In the genomic region with DNA sequence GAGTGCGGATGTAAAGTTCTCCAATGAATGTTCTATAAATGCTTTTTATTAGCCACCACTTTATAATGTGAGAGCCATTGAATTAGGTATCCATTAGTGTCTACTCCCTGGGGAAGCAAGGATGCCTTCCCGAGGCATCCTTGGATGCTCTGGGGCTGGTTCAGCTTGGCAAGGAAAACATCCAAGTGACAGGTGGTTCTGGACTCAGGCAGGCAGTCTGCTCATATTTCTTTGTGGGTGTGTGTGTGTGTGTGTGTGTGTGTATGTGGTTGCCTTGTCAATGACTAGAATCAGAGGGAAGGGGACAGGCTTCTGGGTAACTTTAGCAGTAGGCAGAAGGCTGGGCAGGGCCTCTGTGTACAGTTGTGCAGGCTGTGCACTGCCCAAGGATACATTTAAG, we compare ENCODE assay signal across 25 cellular contexts.
"Had no signal": no experiment of that assay in that cellular context is flagged by ENCODE, and none has a peak within 500 bp of the region (broad histone marks: within the 10 kb centered on the region; RNA-seq: fewer than 3 reads in every experiment).

No MANE protein-coding gene starts in this region.

- DNase-seq: activated CD4-positive, alpha-beta T cell treated with anti-CD3 and anti-CD28 coated beads for 4 hours; activated CD8-positive, alpha-beta memory T cell treated with anti-CD3 and anti-CD28 coated beads, Interleukin-2, amount 50 U/mL, for 4 hours; activated CD8-positive, alpha-beta T cell treated with anti-CD3 and anti-CD28 coated beads for 36 hours; activated gamma-delta T cell treated with Interleukin-2 at 50 U/mL for 16 hours; activated naive CD4-positive, alpha-beta T cell treated with anti-CD3 and anti-CD28 coated beads, Interleukin-2, amount 10 ng/mL, durations not matched to agents 7 days and 5 days; activated naive CD8-positive, alpha-beta T cell treated with anti-CD3 and anti-CD28 coated beads, Interleukin-2, amount 10 ng/mL, durations not matched to agents 7 days and 5 days; activated T-cell treated with anti-CD3 and anti-CD28 coated beads, Interleukin-2, amount 50 U/mL, for 72 hours; adrenal gland; anterior cingulate cortex; cerebellar nuclear complex; KG1; NCI-H1048; NCI-H146; NCI-H2029; NCI-H2107; NCI-H226; NCI-H510A; NCI-H526 treated with DMSO at 0.1 percent for 48 hours; Right ventricle myocardium superior; SW 1271 had no signal

- H3K9me3 ChIP-seq: adrenal gland, SJCRH30 had no signal

- H3K4me1 ChIP-seq: adrenal gland, SJCRH30 had no signal

- H3K4me3 ChIP-seq: adrenal gland, SJCRH30 had no signal

- ATAC-seq: activated CD4-positive, CD25-positive, alpha-beta regulatory T cell treated with anti-CD3 and anti-CD28 coated beads, Interleukin-2, amount 50 U/mL, for 24 hours; activated CD8-positive, alpha-beta T cell treated with anti-CD3 and anti-CD28 coated beads for 36 hours; activated T-cell treated with anti-CD3 and anti-CD28 coated beads, Interleukin-2, amount 50 U/mL, for 72 hours; Panc1; SK-N-SH treated with all-trans-retinoic acid at 6 μM for 48 hours had no signal

- H3K27ac ChIP-seq: adrenal gland, RWPE1, SJCRH30 had no signal

- H3K36me3 ChIP-seq: adrenal gland, SJCRH30 had no signal

- H3K27me3 ChIP-seq: adrenal gland had no signal
